17 cellular contexts compared by ENCODE assay signal in the genomic region with DNA sequence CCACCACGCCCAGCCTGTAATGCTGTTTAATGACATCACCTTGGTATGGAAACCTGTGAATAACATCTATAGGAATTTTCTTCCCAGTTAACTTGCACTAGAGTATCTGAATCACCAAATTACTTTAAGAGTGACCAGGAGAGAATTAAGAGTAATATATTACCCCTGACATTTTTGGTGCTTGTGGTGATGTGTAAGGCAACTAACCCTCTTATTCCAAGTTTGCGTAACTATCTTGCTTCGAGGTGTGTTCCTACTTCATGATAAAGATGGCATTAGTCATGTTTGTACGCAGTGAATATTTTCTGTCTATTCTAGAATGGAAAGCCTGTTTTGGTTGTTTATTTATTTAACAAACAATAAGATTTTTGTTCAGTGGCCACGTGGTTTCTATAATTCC.
"Had no signal": no experiment of that assay in that cellular context is flagged by ENCODE, and none has a peak within 500 bp of the region (broad histone marks: within the 10 kb centered on the region; RNA-seq: fewer than 3 reads in every experiment).

No MANE protein-coding gene starts in this region.

- ATAC-seq: body of pancreas; esophagus mucosa; mucosa of descending colon; naive thymus-derived CD8-positive, alpha-beta T cell; stimulated activated naive B cell treated with anti-CD40 and anti-IgM and Interleukin-4, amounts not matched to agents 10 μg/mL and 1 μg/mL and 100 μg/mL, for 72 hours had no signal

- FAIRE-seq: TTC549 had no signal

- DNase-seq: amniotic stem cell; body of pancreas; cerebellar nuclear complex; endodermal cell; glutamatergic neuron; immature natural killer cell; mucosa of descending colon; naive thymus-derived CD8-positive, alpha-beta T cell; posterior cingulate gyrus; stimulated activated naive B cell treated with anti-CD40 and anti-IgM and Interleukin-4, amounts not matched to agents 10 μg/mL and 1 μg/mL and 100 μg/mL, for 72 hours; substantia nigra; T-helper 2 cell; transverse colon had no signal

- H3K27me3 ChIP-seq: body of pancreas, right atrium auricular region, transverse colon had no signal

- H3K9me3 ChIP-seq: body of pancreas, mucosa of descending colon, right atrium auricular region, transverse colon had no signal

- H3K4me1 ChIP-seq: right atrium auricular region, transverse colon had no signal

- H3K4me3 ChIP-seq: body of pancreas, mucosa of descending colon, right atrium auricular region, skin epidermis, transverse colon had no signal

- H3K27ac ChIP-seq: body of pancreas, right atrium auricular region, skin epidermis, transverse colon had no signal

- H3K36me3 ChIP-seq: transverse colon had no signal
